In genomic region chr3:49020335-49021212, GRCh38 we compare ENCODE assay signal across 1 cellular context.
TF ChIP-seq lines count a peak whose summit lies in the region.

No MANE protein-coding gene starts in this region.

TF ChIP-seq in IMR-90, 13 proteins besides CTCF, POLR2A, EP300 and RAD21:
- TF ChIP-seq ELK1 (IDR thresholded peaks at IDR 0.05; ENCODE audit: borderline replicate concordance, low read depth, low read length): no peak
- TF ChIP-seq MXI1 (IDR thresholded peaks at IDR 0.05; ENCODE audit: borderline replicate concordance, low read depth, low read length): no peak
- no peak for TF ChIP-seq BHLHE40 (IDR thresholded peaks at IDR 0.05; ENCODE audit: low read depth, low read length)
- no peak for TF ChIP-seq FOS (IDR thresholded peaks at IDR 0.05; ENCODE audit: low read depth, low read length)
- no peak for TF ChIP-seq NFE2L2 (IDR thresholded peaks at IDR 0.05; ENCODE audit: low read depth, low read length)
- no peak for TF ChIP-seq RFX5 (IDR thresholded peaks at IDR 0.05; ENCODE audit: low read depth, low read length)
- TF ChIP-seq MAZ (IDR thresholded peaks at IDR 0.05; ENCODE audit: borderline replicate concordance, low read depth, low read length): no peak
- no peak for TF ChIP-seq CEBPB (IDR thresholded peaks at IDR 0.05; ENCODE audit: low read depth, low read length)
- TF ChIP-seq, protein P1, sequence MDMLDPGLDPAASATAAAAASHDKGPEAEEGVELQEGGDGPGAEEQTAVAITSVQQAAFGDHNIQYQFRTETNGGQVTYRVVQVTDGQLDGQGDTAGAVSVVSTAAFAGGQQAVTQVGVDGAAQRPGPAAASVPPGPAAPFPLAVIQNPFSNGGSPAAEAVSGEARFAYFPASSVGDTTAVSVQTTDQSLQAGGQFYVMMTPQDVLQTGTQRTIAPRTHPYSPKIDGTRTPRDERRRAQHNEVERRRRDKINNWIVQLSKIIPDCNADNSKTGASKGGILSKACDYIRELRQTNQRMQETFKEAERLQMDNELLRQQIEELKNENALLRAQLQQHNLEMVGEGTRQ (IDR thresholded peaks at IDR 0.05; ENCODE audit: low read depth, low read length): no peak
- TF ChIP-seq MAFK (IDR thresholded peaks at IDR 0.05; ENCODE audit: low read depth, low read length): no peak
- no peak for TF ChIP-seq CHD1 (IDR thresholded peaks at IDR 0.05; ENCODE audit: low read depth, low read length)
- no peak for TF ChIP-seq RCOR1 (IDR thresholded peaks at IDR 0.05; ENCODE audit: insufficient replicate concordance, low read length)
- TF ChIP-seq SMC3 (IDR thresholded peaks at IDR 0.05; ENCODE audit: low read depth, low read length): no peak
TF ChIP-seq in IMR-90: peak in this region for 0.
